ENCODE assay signal across 9 cellular contexts in the genomic region with DNA sequence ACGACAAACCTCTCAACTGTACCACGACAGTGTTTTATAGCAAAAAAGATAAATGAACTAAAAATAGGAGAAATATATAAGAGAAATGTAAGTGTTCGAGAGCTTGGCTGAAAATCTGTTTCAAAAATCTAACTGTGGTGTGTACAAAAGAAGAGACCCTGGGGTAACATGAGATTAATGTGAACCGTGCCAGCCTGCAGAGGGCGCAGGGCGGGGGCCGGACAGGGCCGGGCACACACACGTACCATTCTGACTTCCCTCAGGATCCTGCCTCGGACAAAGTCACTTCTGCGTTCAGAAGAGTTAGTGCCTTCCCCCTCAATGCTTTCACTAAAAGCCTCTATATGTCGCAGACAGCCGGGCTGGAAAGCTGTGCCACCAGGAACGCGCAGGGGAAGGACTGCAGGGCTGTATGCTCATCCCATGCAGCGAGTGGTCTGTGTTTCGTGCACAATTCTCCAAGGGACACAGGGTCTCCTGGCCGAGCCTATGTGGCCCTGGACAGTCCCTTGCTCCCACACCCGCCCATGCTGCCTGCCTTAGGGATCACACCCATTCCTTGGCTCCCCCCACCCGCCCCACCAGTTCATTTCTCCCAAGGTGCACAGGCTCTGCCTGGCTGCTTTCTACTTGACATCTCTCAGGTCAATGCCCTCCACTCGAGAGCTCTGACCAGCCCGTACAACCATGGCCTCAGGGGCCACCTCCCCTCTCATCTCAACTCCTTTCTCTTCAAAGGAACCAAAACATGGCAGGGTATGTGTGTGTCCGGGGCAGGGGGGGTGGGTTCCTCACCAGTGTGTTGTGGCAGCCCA. TPM values are rescaled to one million over a fixed set of nuclear protein-coding genes. Genes with fewer than 3 reads are reported as not detected.
DNase-seq lines count a peak whose midpoint lies in the region; ATAC-seq, FAIRE-seq and TF ChIP-seq lines count a peak whose summit lies in the region.
"Had no signal": no experiment of that assay in that cellular context is flagged by ENCODE, and none has a peak within 500 bp of the region (broad histone marks: within the 10 kb centered on the region; RNA-seq: fewer than 3 reads in every experiment).

No MANE protein-coding gene starts in this region.

- intact Hi-C loops in left lung (cut with DNase I), result no loop called here

- H3K4me3 Mint-ChIP-seq in brain, result peak overlapping the region in 1 of 5 experiments; percentile 7
- H3K4me3 Mint-ChIP-seq: immature natural killer cell had no signal

- no peak for TF ChIP-seq EP300 in A549 (IDR thresholded peaks at IDR 0.05)

- peak overlapping the region; percentile 28 to 75 (median 40) for H3K27ac Mint-ChIP-seq in brain

- no peaks in the 10 kb centered on the region for H3K27me3 ChIP-seq in left lung

- CTCF ChIA-PET in A549 (lab: Yijun Ruan, JAX), result interaction anchor here (0.6 to 28.5 kb wide), 25 partner anchors 9 to 392 kb away, joined by 3 to 509 read pairs (median 8); partner anchors contain the start of genes CDCA4, CLBA1 and GPR132

- peaks cover 50% of the 10 kb centered on the region for H3K4me1 ChIP-seq in A549
- H3K4me1 ChIP-seq in left lung, result peaks cover 0 to 14% of the 10 kb centered on the region in 2 donors

- TF ChIP-seq CTCF in A549 (IDR thresholded peaks at IDR 0.05), result peak; percentile 73
- TF ChIP-seq CTCF in brain (conservative IDR thresholded peaks at IDR 0.05), result peak; percentile 14 to 15
- TF ChIP-seq CTCF in left lung (IDR thresholded peaks at IDR 0.05), result no peak

- H3K4me2 ChIP-seq in A549, result peak overlapping the region; percentile 54

- FAIRE-seq in A549 (lab: Jason Lieb, UNC) (no peak), GM12891 (lab: Jason Lieb, UNC) (no peak)

- in situ Hi-C loops in GM18951 (cut with MboI; ENCODE audit: low sequenced_read_pairs, unreplicated experiment), result no loop called here

- TF ChIP-seq RAD21 in A549 (conservative IDR thresholded peaks at IDR 0.05 in 1 of 2, IDR thresholded peaks at IDR 0.05 in 1 of 2), result peak; percentile 53 to 61

- H3K27me3 Mint-ChIP-seq in brain, result no peaks in the 10 kb centered on the region

- no peaks in the 10 kb centered on the region for H3K9me3 Mint-ChIP-seq in brain
- H3K9me3 Mint-ChIP-seq: immature natural killer cell had no signal

- TF ChIP-seq POLR2A in A549 (IDR thresholded peaks at IDR 0.05; ENCODE audit: low read length), result no peak
- TF ChIP-seq POLR2A in GM18951 (IDR thresholded peaks at IDR 0.05; ENCODE audit: extremely low read depth, insufficient read depth, insufficient read length), result peak; percentile 25
- no peak; the same call in 1 of the 2 replicates for TF ChIP-seq POLR2A in GM12891 (IDR thresholded peaks at IDR 0.05; ENCODE audit: low read depth, low read length)

- peaks cover 0 to 45% of the 10 kb centered on the region in 2 donors for H3K36me3 ChIP-seq in left lung

- H3K4me3 ChIP-seq in A549, result no peak overlapping the region
- no peak overlapping the region for H3K4me3 ChIP-seq in left lung

- H3K9me3 ChIP-seq in A549, result no peaks in the 10 kb centered on the region
- H3K9me3 ChIP-seq in left lung, result no peaks in the 10 kb centered on the region

- H3K36me3 Mint-ChIP-seq in brain, result peaks cover 21% of the 10 kb centered on the region
- H3K36me3 Mint-ChIP-seq: immature natural killer cell had no signal

- POLR2A ChIA-PET in A549 (lab: Yijun Ruan, JAX), result interaction anchor here (0.5 to 1.1 kb wide), 3 partner anchors 9 to 961 kb away, joined by 3 read pairs; partner anchors contain the start of gene CDCA4

- DNase-seq in A549 (ENCODE audit: low read depth in 1 of 2, low spot score in 1 of 2) (peak; percentile 49 to 66), left lung (no peak), hypothalamus (lab: John Stamatoyannopoulos, UW) (no peak), GM12891 (ENCODE audit: insufficient read length, low spot score) (no peak)
- DNase-seq: immature natural killer cell had no signal

- ATAC-seq in A549 (peak; percentile 86 to 90), left lung (peak; percentile 76), HG03095 (IDR thresholded peaks at IDR 0.05; ENCODE audit: unreplicated experiment) (no peak), HG03045 (IDR thresholded peaks at IDR 0.05; ENCODE audit: unreplicated experiment) (no peak)

- peaks cover 57% of the 10 kb centered on the region for H3K4me1 Mint-ChIP-seq in brain

- peak overlapping the region in 1 of 2 experiments; percentile 24; a peak in 1 of 6 replicates for H3K27ac ChIP-seq in A549
- H3K27ac ChIP-seq in left lung, result no peak overlapping the region

- 44% methylated on average over 22 of the region's 23 CpGs for WGBS in A549 (ENCODE audit: missing lambda C conversion rate)

TF ChIP-seq in A549, 52 proteins besides CTCF, POLR2A, EP300 and RAD21:
- TF ChIP-seq ATOH8 (CRISPR knock-in tag; IDR thresholded peaks at IDR 0.05; ENCODE audit: low read depth) (no peak), BHLHE40 (IDR thresholded peaks at IDR 0.05; ENCODE audit: low read depth, low read length) (no peak), SMC3 (IDR thresholded peaks at IDR 0.05) (peak; percentile 80), NFE2L2 (conservative IDR thresholded peaks at IDR 0.05; ENCODE audit: low read length) (no peak)
TF ChIP-seq in A549: peak in this region for 1.

TF ChIP-seq in GM12891, 5 proteins besides CTCF, POLR2A, EP300 and RAD21:
- TF ChIP-seq SPI1 (IDR thresholded peaks at IDR 0.05; ENCODE audit: low read depth, low read length), result no peak
- no peak for TF ChIP-seq TAF1 (IDR thresholded peaks at IDR 0.05; ENCODE audit: low read depth, low read length)
- no peak for TF ChIP-seq POLR2AphosphoS5 (IDR thresholded peaks at IDR 0.05; ENCODE audit: low read depth, low read length)
- no peak for TF ChIP-seq PAX5 (IDR thresholded peaks at IDR 0.05; ENCODE audit: insufficient read depth, low read length, severe bottlenecking)
- no peak for TF ChIP-seq POU2F2 (IDR thresholded peaks at IDR 0.05; ENCODE audit: low read depth, low read length)
TF ChIP-seq in GM12891: peak in this region for 0.

RNA-seq across cellular contexts. Expression of gene CDCA4, which starts 8.5 kb away (rescaled TPM):
- polyA plus RNA-seq in A549 (2011; rRNA removed), result 19.5 and 24.2 TPM in 2 replicates
- 42.8 and 52.7 TPM in 2 replicates for polyA plus RNA-seq in A549 (2012; cell fraction: cytosol; rRNA removed)
- 44.8 and 46.3 TPM in 2 replicates for polyA plus RNA-seq in A549 (2012; cell fraction: nucleus; rRNA removed)
- 25.9 to 28.0 TPM (median 26.9 TPM) in 3 replicates for polyA plus RNA-seq in A549 (2017; fragmentation: RNase III; extraction: RNeasy Plus Mini Kit Qiagen cat#74134 plus additional on column Dnase treatment)
- polyA minus RNA-seq in A549 (2011; rRNA and poly(A)+ RNA removed), result 16.6 and 20.0 TPM in 2 replicates
- 35.8 TPM for polyA plus RNA-seq in brain (ENCODE audit: insufficient read depth, low read depth, low replicate concordance)
- 1 to 10 TPM; 9.4 to 9.6 TPM for total RNA-seq in left lung
- 35.1 TPM for polyA plus RNA-seq in GM12891 (2012; ENCODE audit: low read depth, missing spikeins)

RNA-seq across cellular contexts. Expression of gene CLBA1, which starts 26.8 kb away (rescaled TPM):
- polyA plus RNA-seq in A549 (2011; rRNA removed) (11.3 and 11.5 TPM in 2 replicates), A549 (2017; fragmentation: RNase III; extraction: RNeasy Plus Mini Kit Qiagen cat#74134 plus additional on column Dnase treatment) (10.7 to 12.5 TPM (median 12.0 TPM) in 3 replicates), brain (ENCODE audit: insufficient read depth, low read depth, low replicate concordance) (15.8 TPM)
- polyA plus RNA-seq in A549 (2012; cell fraction: cytosol; rRNA removed), result 7.7 and 8.6 TPM in 2 replicates
- polyA plus RNA-seq in A549 (2012; cell fraction: nucleus; rRNA removed), result 14.0 and 16.7 TPM in 2 replicates
- polyA minus RNA-seq in A549 (2011; rRNA and poly(A)+ RNA removed), result 8.6 and 9.5 TPM in 2 replicates
- total RNA-seq in left lung, result 1 to 10 TPM; 7.1 to 8.5 TPM
- 3.0 TPM for polyA plus RNA-seq in GM12891 (2012; ENCODE audit: low read depth, missing spikeins)

RNA-seq across cellular contexts. Expression of gene AHNAK2, which starts 34.2 kb away (rescaled TPM):
- polyA plus RNA-seq in A549 (2011; rRNA removed) (43.7 and 56.7 TPM in 2 replicates), A549 (2017; fragmentation: RNase III; extraction: RNeasy Plus Mini Kit Qiagen cat#74134 plus additional on column Dnase treatment) (34.4 to 46.5 TPM (median 43.3 TPM) in 3 replicates), brain (ENCODE audit: insufficient read depth, low read depth, low replicate concordance) (6.6 TPM)
- 9.8 and 11.7 TPM in 2 replicates for polyA plus RNA-seq in A549 (2012; cell fraction: cytosol; rRNA removed)
- 65.0 and 74.3 TPM in 2 replicates for polyA plus RNA-seq in A549 (2012; cell fraction: nucleus; rRNA removed)
- polyA minus RNA-seq in A549 (2011; rRNA and poly(A)+ RNA removed), result 212 and 231 TPM in 2 replicates
- 10 to 100 TPM; 22.1 to 22.3 TPM for total RNA-seq in left lung
- 0.09 TPM for polyA plus RNA-seq in GM12891 (2012; ENCODE audit: low read depth, missing spikeins)
- polyA plus RNA-seq: immature natural killer cell had no signal

RNA-seq across cellular contexts. Expression of gene GPR132, which starts 52.9 kb away (rescaled TPM):
- 0.19 and 0.49 TPM in 2 replicates for polyA plus RNA-seq in A549 (2011; rRNA removed)
- polyA plus RNA-seq in A549 (2012; cell fraction: cytosol; rRNA removed), result 0.12 and 0.39 TPM in 2 replicates
- 2.3 and 3.7 TPM in 2 replicates for polyA plus RNA-seq in A549 (2012; cell fraction: nucleus; rRNA removed)
- polyA plus RNA-seq in A549 (2017; fragmentation: RNase III; extraction: RNeasy Plus Mini Kit Qiagen cat#74134 plus additional on column Dnase treatment), result 0.16 to 0.22 TPM (median 0.18 TPM) in 3 replicates
- 0.62 and 0.73 TPM in 2 replicates for polyA minus RNA-seq in A549 (2011; rRNA and poly(A)+ RNA removed)
- 0.14 TPM for polyA plus RNA-seq in brain (ENCODE audit: insufficient read depth, low read depth, low replicate concordance)
- 10 to 100 TPM in 1 of 2 donors, 1 to 10 TPM in 1; 1.9 to 10.4 TPM for total RNA-seq in left lung
- 18.8 TPM for polyA plus RNA-seq in GM12891 (2012; ENCODE audit: low read depth, missing spikeins)

Comparison
In these comparisons a context has a peak if more than half of its experiments do, and no peak if none do; other contexts are left out.
1. ATAC-seq: peak in A549 (2 of 2) and left lung (single experiment); none in HG03095 (single experiment) and HG03045 (single experiment).
2. DNase-seq: peak in A549 (2 of 2); none in left lung (0 of 2), hypothalamus (0 of 51) and GM12891 (single experiment).
3. CTCF ChIP-seq: peak in A549 (single experiment) and brain (2 of 2); none in left lung (0 of 2).